ENCODE assay signal across 23 cellular contexts in the genomic region with DNA sequence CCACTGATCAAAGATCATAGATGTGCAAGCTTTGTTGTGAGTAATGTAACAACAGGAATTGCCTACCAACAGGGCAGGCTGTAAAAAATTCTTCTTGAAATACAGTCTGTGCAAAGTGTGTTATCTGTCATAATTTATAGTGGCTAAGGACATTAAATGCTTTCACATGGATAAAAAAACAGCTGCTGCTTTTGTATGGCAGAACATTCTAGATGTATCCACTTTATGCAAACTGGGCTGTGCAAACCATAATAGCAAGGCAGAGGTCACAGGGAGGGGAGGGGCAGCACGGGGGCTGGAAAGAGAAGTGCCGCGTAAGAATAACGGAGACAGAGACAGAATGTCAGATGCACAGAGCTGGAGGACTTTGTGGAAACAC.
A peak's percentile ranks its signal among the peaks of the same experiment; 100 is the strongest.
DNase-seq lines count a peak whose midpoint lies in the region; ATAC-seq lines count a peak whose summit lies in the region.
"Had no signal": no experiment of that assay in that cellular context is flagged by ENCODE, and none has a peak within 500 bp of the region (broad histone marks: within the 10 kb centered on the region; RNA-seq: fewer than 3 reads in every experiment).

No MANE protein-coding gene starts in this region.

- CTCF ChIA-PET in naive thymus-derived CD4-positive, alpha-beta T cell (lab: Charles Lee) = no interaction called here

- peaks cover 8% of the 10 kb centered on the region; the same call in 1 of the 2 replicates for H3K36me3 ChIP-seq in SJCRH30
- H3K36me3 ChIP-seq in naive thymus-derived CD4-positive, alpha-beta T cell (ENCODE audit: control insufficient read depth in 2 of 3, insufficient read depth in 3 of 3, low read length in 3 of 3) = peaks cover 0 to 50% (median 0%) of the 10 kb centered on the region in 3 experiments

- no peaks in the 10 kb centered on the region for H3K9me3 Mint-ChIP-seq in activated naive CD8-positive, alpha-beta T cell (ENCODE audit: low read depth)
- H3K9me3 Mint-ChIP-seq in activated naive CD8-positive, alpha-beta T cell treated with anti-CD3 and anti-CD28 coated beads for 36 hours = no peaks in the 10 kb centered on the region
- no peaks in the 10 kb centered on the region for H3K9me3 Mint-ChIP-seq in naive thymus-derived CD4-positive, alpha-beta T cell
- H3K9me3 Mint-ChIP-seq: CD8-positive, alpha-beta memory T cell had no signal

- no peaks in the 10 kb centered on the region for H3K27me3 ChIP-seq in SJCRH30
- H3K27me3 ChIP-seq in naive thymus-derived CD4-positive, alpha-beta T cell (ENCODE audit: control insufficient read depth in 2 of 2, insufficient read depth in 2 of 2, low read length in 2 of 2) = no peaks in the 10 kb centered on the region

- DNase-seq in activated naive CD8-positive, alpha-beta T cell treated with anti-CD3 and anti-CD28 coated beads for 36 hours = no peak
- DNase-seq in SJCRH30 = no peak
- no peak for DNase-seq in naive thymus-derived CD4-positive, alpha-beta T cell
- no peak for DNase-seq in NCI-H1105 treated with DMSO at 0.1 percent for 48 hours (lab: John Stamatoyannopoulos, UW)
- no peak for DNase-seq in Right ventricle myocardium superior
- no peak for DNase-seq in T1000 (lab: John Stamatoyannopoulos, UW)
- DNase-seq: Calu3; CD8-positive, alpha-beta memory T cell; DMS53; EL; GF-D8; KBM-7; NCI-H1092 treated with DMSO at 0.1 percent for 48 hours; NCI-H146; NCI-H2029 treated with DMSO at 0.1 percent for 48 hours; NCI-H226; NCI-H510A treated with DMSO at 0.1 percent for 48 hours; NCI-H774; NK-92 treated with Interleukin-12 subunit alpha and Interleukin-12 subunit beta, amount 100 ng/mL, for 24 hours; SIG-M5 had no signal

- H3K4me3 ChIP-seq in SJCRH30 = no peak overlapping the region
- no peak overlapping the region for H3K4me3 ChIP-seq in naive thymus-derived CD4-positive, alpha-beta T cell (ENCODE audit: low read length)

- no peak for ATAC-seq in naive thymus-derived CD4-positive, alpha-beta T cell
- ATAC-seq in Right ventricle myocardium superior (ENCODE audit: poor library complexity) = no peak
- ATAC-seq: HCT116 had no signal

- H3K36me3 Mint-ChIP-seq in activated naive CD8-positive, alpha-beta T cell = peaks cover 13% of the 10 kb centered on the region
- H3K36me3 Mint-ChIP-seq in activated naive CD8-positive, alpha-beta T cell treated with anti-CD3 and anti-CD28 coated beads for 36 hours = peaks cover 29% of the 10 kb centered on the region
- H3K36me3 Mint-ChIP-seq in naive thymus-derived CD4-positive, alpha-beta T cell = peaks cover 19 to 66% (median 29%) of the 10 kb centered on the region in 5 donors

- peak overlapping the region; percentile 17 for H3K27ac Mint-ChIP-seq in activated naive CD8-positive, alpha-beta T cell
- no peak overlapping the region for H3K27ac Mint-ChIP-seq in activated naive CD8-positive, alpha-beta T cell treated with anti-CD3 and anti-CD28 coated beads for 36 hours
- H3K27ac Mint-ChIP-seq in naive thymus-derived CD4-positive, alpha-beta T cell = peak overlapping the region in 5 of 9 donors; percentile 27 to 88 (median 52)

- H3K4me3 Mint-ChIP-seq in activated naive CD8-positive, alpha-beta T cell = no peak overlapping the region
- no peak overlapping the region for H3K4me3 Mint-ChIP-seq in activated naive CD8-positive, alpha-beta T cell treated with anti-CD3 and anti-CD28 coated beads for 36 hours
- no peak overlapping the region for H3K4me3 Mint-ChIP-seq in naive thymus-derived CD4-positive, alpha-beta T cell
- H3K4me3 Mint-ChIP-seq: CD8-positive, alpha-beta memory T cell had no signal

- peaks cover 43% of the 10 kb centered on the region for H3K4me1 Mint-ChIP-seq in activated naive CD8-positive, alpha-beta T cell (ENCODE audit: low read depth)
- H3K4me1 Mint-ChIP-seq in activated naive CD8-positive, alpha-beta T cell treated with anti-CD3 and anti-CD28 coated beads for 36 hours = peaks cover 20% of the 10 kb centered on the region
- peaks cover 43 to 88% (median 69%) of the 10 kb centered on the region in 7 donors for H3K4me1 Mint-ChIP-seq in naive thymus-derived CD4-positive, alpha-beta T cell

- H3K27me3 Mint-ChIP-seq in activated naive CD8-positive, alpha-beta T cell = no peaks in the 10 kb centered on the region
- no peaks in the 10 kb centered on the region for H3K27me3 Mint-ChIP-seq in activated naive CD8-positive, alpha-beta T cell treated with anti-CD3 and anti-CD28 coated beads for 36 hours
- no peaks in the 10 kb centered on the region for H3K27me3 Mint-ChIP-seq in naive thymus-derived CD4-positive, alpha-beta T cell
- H3K27me3 Mint-ChIP-seq: CD8-positive, alpha-beta memory T cell had no signal

- H3K4me1 ChIP-seq in SJCRH30 = peaks cover 62% of the 10 kb centered on the region
- H3K4me1 ChIP-seq in naive thymus-derived CD4-positive, alpha-beta T cell (ENCODE audit: control insufficient read depth in 2 of 2, insufficient read depth in 2 of 2, low read length in 2 of 2) = no peaks in the 10 kb centered on the region

- peak overlapping the region; percentile 64 for H3K27ac ChIP-seq in SJCRH30
- H3K27ac ChIP-seq in naive thymus-derived CD4-positive, alpha-beta T cell (ENCODE audit: low read depth, low read length) = no peak overlapping the region
- H3K27ac ChIP-seq: RWPE1 had no signal

- no peaks in the 10 kb centered on the region for H3K9me3 ChIP-seq in SJCRH30 (replicated peaks)
- no peaks in the 10 kb centered on the region for H3K9me3 ChIP-seq in naive thymus-derived CD4-positive, alpha-beta T cell (ENCODE audit: control insufficient read depth in 2 of 3, low read length in 3 of 3)

- intact Hi-C loops in naive thymus-derived CD4-positive, alpha-beta T cell (cut with micrococcal nuclease) = no loop called here
- intact Hi-C loops in Right ventricle myocardium superior (cut with DNase I) = no loop called here

- POLR2A ChIA-PET in naive thymus-derived CD4-positive, alpha-beta T cell (lab: Charles Lee) = no interaction called here
